ENCODE assay signal across 9 cellular contexts in the genomic region with DNA sequence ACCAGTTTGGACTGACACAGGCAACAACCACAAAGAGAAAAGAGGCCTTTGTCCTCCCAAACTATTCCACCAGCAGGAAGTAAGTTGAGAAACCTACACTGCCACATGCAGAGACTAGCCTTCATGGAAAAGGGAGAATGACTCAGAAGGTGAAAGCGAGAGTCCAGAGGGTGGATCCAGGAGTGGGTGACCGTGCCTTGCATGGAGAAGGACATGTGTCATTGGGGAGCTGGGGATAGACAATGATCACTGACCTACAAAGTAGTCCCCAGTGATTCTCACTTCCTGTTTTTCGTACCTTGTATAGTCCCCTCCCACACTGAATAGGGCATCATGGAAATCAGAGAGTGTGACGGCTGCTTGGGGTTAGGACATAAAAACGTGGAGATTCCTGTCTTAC.
DNase-seq lines count a peak whose midpoint lies in the region; ATAC-seq and TF ChIP-seq lines count a peak whose summit lies in the region.
"Had no signal": no experiment of that assay in that cellular context is flagged by ENCODE, and none has a peak within 500 bp of the region (broad histone marks: within the 10 kb centered on the region; RNA-seq: fewer than 3 reads in every experiment).

No MANE protein-coding gene starts in this region.

- POLR2A ChIA-PET in activated CD4-positive, alpha-beta T cell treated with anti-CD3 and anti-CD28 coated beads for 36 hours (lab: Charles Lee): no interaction called here
- POLR2A ChIA-PET in activated CD4-positive, alpha-beta T cell treated with anti-CD3 and anti-CD28 coated beads, Interleukin-2, amount 10 ng/mL, durations not matched to agents 7 days and 5 days (lab: Charles Lee): no interaction called here
- POLR2A ChIA-PET in PC-3 (lab: Charles Lee; ENCODE audit: unreplicated experiment): no interaction called here
- POLR2A ChIA-PET in CD8-positive, alpha-beta memory T cell (lab: Charles Lee): no interaction called here

- peak; percentile 49 for ATAC-seq in activated CD4-positive, alpha-beta T cell treated with anti-CD3 and anti-CD28 coated beads for 36 hours
- ATAC-seq in HG02973 (IDR thresholded peaks at IDR 0.05; ENCODE audit: unreplicated experiment): peak; percentile 83
- peak; percentile 40; the same call in 1 of the 2 replicates for ATAC-seq in PC-3
- ATAC-seq in stimulated activated naive B cell treated with anti-CD40 and anti-IgM and Interleukin-4, amounts not matched to agents 10 μg/mL and 1 μg/mL and 100 μg/mL, for 72 hours (replicated peaks): peak; percentile 96

- CTCF ChIA-PET in activated CD4-positive, alpha-beta T cell treated with anti-CD3 and anti-CD28 coated beads for 36 hours (lab: Charles Lee): no interaction called here
- CTCF ChIA-PET in activated CD4-positive, alpha-beta T cell treated with anti-CD3 and anti-CD28 coated beads, Interleukin-2, amount 10 ng/mL, durations not matched to agents 7 days and 5 days (lab: Charles Lee): no interaction called here
- CTCF ChIA-PET in PC-3 (lab: Charles Lee): no interaction called here
- CTCF ChIA-PET in CD8-positive, alpha-beta memory T cell (lab: Charles Lee): no interaction called here

- no peak overlapping the region for H3K27ac Mint-ChIP-seq in activated CD4-positive, alpha-beta T cell treated with anti-CD3 and anti-CD28 coated beads for 36 hours
- H3K27ac Mint-ChIP-seq in activated CD4-positive, alpha-beta T cell treated with anti-CD3 and anti-CD28 coated beads, Interleukin-2, amount 10 ng/mL, durations not matched to agents 7 days and 5 days: no peak overlapping the region
- H3K27ac Mint-ChIP-seq in stimulated activated naive B cell treated with anti-CD40 and anti-IgM and Interleukin-4, amounts not matched to agents 10 μg/mL and 1 μg/mL and 100 μg/mL, for 72 hours: peak overlapping the region; percentile 44
- no peak overlapping the region for H3K27ac Mint-ChIP-seq in CD8-positive, alpha-beta memory T cell

- H3K27me3 Mint-ChIP-seq in activated CD4-positive, alpha-beta T cell treated with anti-CD3 and anti-CD28 coated beads for 36 hours: no peaks in the 10 kb centered on the region
- peaks cover 8% of the 10 kb centered on the region for H3K27me3 Mint-ChIP-seq in activated CD4-positive, alpha-beta T cell treated with anti-CD3 and anti-CD28 coated beads, Interleukin-2, amount 10 ng/mL, durations not matched to agents 7 days and 5 days
- peaks cover 0 to under 1% of the 10 kb centered on the region in 2 donors for H3K27me3 Mint-ChIP-seq in stimulated activated naive B cell treated with anti-CD40 and anti-IgM and Interleukin-4, amounts not matched to agents 10 μg/mL and 1 μg/mL and 100 μg/mL, for 72 hours
- peaks cover 2 to 7% of the 10 kb centered on the region in 2 donors for H3K27me3 Mint-ChIP-seq in CD8-positive, alpha-beta memory T cell

- H3K27me3 ChIP-seq in PC-3 (ENCODE audit: low read length): no peaks in the 10 kb centered on the region
- H3K27me3 ChIP-seq in CD8-positive, alpha-beta memory T cell (ENCODE audit: insufficient read depth, low read length, poor library complexity, severe bottlenecking): no peaks in the 10 kb centered on the region

- no peaks in the 10 kb centered on the region for H3K36me3 Mint-ChIP-seq in activated CD4-positive, alpha-beta T cell treated with anti-CD3 and anti-CD28 coated beads for 36 hours (ENCODE audit: low read depth)
- no peaks in the 10 kb centered on the region for H3K36me3 Mint-ChIP-seq in activated CD4-positive, alpha-beta T cell treated with anti-CD3 and anti-CD28 coated beads, Interleukin-2, amount 10 ng/mL, durations not matched to agents 7 days and 5 days (ENCODE audit: low read depth)
- peaks cover 0 to 16% of the 10 kb centered on the region in 2 donors for H3K36me3 Mint-ChIP-seq in stimulated activated naive B cell treated with anti-CD40 and anti-IgM and Interleukin-4, amounts not matched to agents 10 μg/mL and 1 μg/mL and 100 μg/mL, for 72 hours
- H3K36me3 Mint-ChIP-seq in CD8-positive, alpha-beta memory T cell: no peaks in the 10 kb centered on the region

- no peaks in the 10 kb centered on the region for H4K20me1 ChIP-seq in PC-3 (ENCODE audit: low read length)

- peaks cover 6% of the 10 kb centered on the region for H3K9me3 Mint-ChIP-seq in activated CD4-positive, alpha-beta T cell treated with anti-CD3 and anti-CD28 coated beads for 36 hours (ENCODE audit: low read depth)
- H3K9me3 Mint-ChIP-seq in activated CD4-positive, alpha-beta T cell treated with anti-CD3 and anti-CD28 coated beads, Interleukin-2, amount 10 ng/mL, durations not matched to agents 7 days and 5 days: peaks cover 7% of the 10 kb centered on the region
- H3K9me3 Mint-ChIP-seq in stimulated activated naive B cell treated with anti-CD40 and anti-IgM and Interleukin-4, amounts not matched to agents 10 μg/mL and 1 μg/mL and 100 μg/mL, for 72 hours: peaks cover 6 to 11% of the 10 kb centered on the region in 2 donors
- no peaks in the 10 kb centered on the region for H3K9me3 Mint-ChIP-seq in CD8-positive, alpha-beta memory T cell

- H3K4me1 Mint-ChIP-seq in activated CD4-positive, alpha-beta T cell treated with anti-CD3 and anti-CD28 coated beads for 36 hours: peaks cover 12% of the 10 kb centered on the region
- H3K4me1 Mint-ChIP-seq in activated CD4-positive, alpha-beta T cell treated with anti-CD3 and anti-CD28 coated beads, Interleukin-2, amount 10 ng/mL, durations not matched to agents 7 days and 5 days: no peaks in the 10 kb centered on the region
- H3K4me1 Mint-ChIP-seq in stimulated activated naive B cell treated with anti-CD40 and anti-IgM and Interleukin-4, amounts not matched to agents 10 μg/mL and 1 μg/mL and 100 μg/mL, for 72 hours: peaks cover 44 to 65% of the 10 kb centered on the region in 2 donors
- H3K4me1 Mint-ChIP-seq in CD8-positive, alpha-beta memory T cell: no peaks in the 10 kb centered on the region

- H2AFZ ChIP-seq in PC-3 (ENCODE audit: low read length): peak overlapping the region; percentile 32; the same call in 1 of the 2 replicates

- no peaks in the 10 kb centered on the region for H3K36me3 ChIP-seq in PC-3 (ENCODE audit: low read depth, low read length)
- no peaks in the 10 kb centered on the region for H3K36me3 ChIP-seq in CD8-positive, alpha-beta memory T cell (ENCODE audit: insufficient read depth, low read length)

- H3K4me2 ChIP-seq in PC-3 (ENCODE audit: low read length): no peak overlapping the region

- no peaks in the 10 kb centered on the region for H3K9me2 ChIP-seq in PC-3 (replicated peaks; ENCODE audit: low read length)

- TF ChIP-seq CTCF in PC-3 (conservative IDR thresholded peaks at IDR 0.05; ENCODE audit: low read depth, low read length): no peak

- H3K9me3 ChIP-seq in PC-3 (ENCODE audit: low read length): no peaks in the 10 kb centered on the region
- H3K9me3 ChIP-seq in CD8-positive, alpha-beta memory T cell (ENCODE audit: low read length): no peaks in the 10 kb centered on the region

- H3K4me1 ChIP-seq in PC-3 (ENCODE audit: insufficient read depth, low read length): peaks cover 13% of the 10 kb centered on the region
- H3K4me1 ChIP-seq in CD8-positive, alpha-beta memory T cell (ENCODE audit: insufficient read depth, low read length): no peaks in the 10 kb centered on the region

- peak; percentile 17 for DNase-seq in activated CD4-positive, alpha-beta T cell treated with anti-CD3 and anti-CD28 coated beads for 36 hours
- DNase-seq in activated CD4-positive, alpha-beta T cell treated with anti-CD3 and anti-CD28 coated beads, Interleukin-2, amount 10 ng/mL, durations not matched to agents 7 days and 5 days: no peak
- DNase-seq in PC-3: peak; percentile 42
- peak; percentile 77 for DNase-seq in stimulated activated naive B cell treated with anti-CD40 and anti-IgM and Interleukin-4, amounts not matched to agents 10 μg/mL and 1 μg/mL and 100 μg/mL, for 72 hours
- no peak for DNase-seq in CD8-positive, alpha-beta memory T cell
- no peak for DNase-seq in central memory CD4-positive, alpha-beta T cell
- DNase-seq in T-helper 2 cell: no peak

- intact Hi-C loops in activated CD4-positive, alpha-beta T cell treated with anti-CD3 and anti-CD28 coated beads for 36 hours (cut with DNase I, micrococcal nuclease): no loop called here
- intact Hi-C loops in PC-3 (cut with micrococcal nuclease): no loop called here

- no peak overlapping the region for H3K9ac ChIP-seq in PC-3 (ENCODE audit: low read length)

- H3K27ac ChIP-seq in PC-3 (ENCODE audit: low read length): peak overlapping the region; percentile 26; the same call in 1 of the 2 replicates
- no peak overlapping the region for H3K27ac ChIP-seq in CD8-positive, alpha-beta memory T cell (ENCODE audit: low read depth, low read length)
- H3K27ac ChIP-seq: SK-N-MC had no signal

- H3K4me3 ChIP-seq in PC-3 (ENCODE audit: low read length): no peak overlapping the region
- H3K4me3 ChIP-seq in CD8-positive, alpha-beta memory T cell (ENCODE audit: low read length): no peak overlapping the region
- H3K4me3 ChIP-seq: SK-N-MC had no signal

- no peak overlapping the region for H3K4me3 Mint-ChIP-seq in activated CD4-positive, alpha-beta T cell treated with anti-CD3 and anti-CD28 coated beads for 36 hours
- no peak overlapping the region for H3K4me3 Mint-ChIP-seq in activated CD4-positive, alpha-beta T cell treated with anti-CD3 and anti-CD28 coated beads, Interleukin-2, amount 10 ng/mL, durations not matched to agents 7 days and 5 days
- peak overlapping the region; percentile 10 to 54 for H3K4me3 Mint-ChIP-seq in stimulated activated naive B cell treated with anti-CD40 and anti-IgM and Interleukin-4, amounts not matched to agents 10 μg/mL and 1 μg/mL and 100 μg/mL, for 72 hours
- no peak overlapping the region for H3K4me3 Mint-ChIP-seq in CD8-positive, alpha-beta memory T cell

- no TSS peak for BruUV-seq in PC-3 (replicated peaks; lab: Mats Ljungman, UMichigan)

- no peaks in the 10 kb centered on the region for H3F3A ChIP-seq in PC-3 (ENCODE audit: low read length, unreplicated experiment)

- no peaks in the 10 kb centered on the region for H3K79me2 ChIP-seq in PC-3 (ENCODE audit: low read length)

Comparison
In these comparisons a context has a peak if more than half of its experiments do, and no peak if none do; other contexts are left out.
1. DNase-seq: peak in activated CD4-positive, alpha-beta T cell treated with anti-CD3 and anti-CD28 coated beads for 36 hours (single experiment), PC-3 (single experiment) and stimulated activated naive B cell treated with anti-CD40 and anti-IgM and Interleukin-4, amounts not matched to agents 10 μg/mL and 1 μg/mL and 100 μg/mL, for 72 hours (single experiment); none in activated CD4-positive, alpha-beta T cell treated with anti-CD3 and anti-CD28 coated beads, Interleukin-2, amount 10 ng/mL, durations not matched to agents 7 days and 5 days (single experiment), CD8-positive, alpha-beta memory T cell (0 of 5), central memory CD4-positive, alpha-beta T cell (single experiment) and T-helper 2 cell (0 of 5).
2. ATAC-seq: peak in every context shown above with its lines; median percentile 96 in stimulated activated naive B cell treated with anti-CD40 and anti-IgM and Interleukin-4, amounts not matched to agents 10 μg/mL and 1 μg/mL and 100 μg/mL, for 72 hours; 83 in HG02973; 49 in activated CD4-positive, alpha-beta T cell treated with anti-CD3 and anti-CD28 coated beads for 36 hours; 40 in PC-3.
3. H3K4me3 Mint-ChIP-seq: peak in stimulated activated naive B cell treated with anti-CD40 and anti-IgM and Interleukin-4, amounts not matched to agents 10 μg/mL and 1 μg/mL and 100 μg/mL, for 72 hours (2 of 2); none in activated CD4-positive, alpha-beta T cell treated with anti-CD3 and anti-CD28 coated beads for 36 hours (single experiment), activated CD4-positive, alpha-beta T cell treated with anti-CD3 and anti-CD28 coated beads, Interleukin-2, amount 10 ng/mL, durations not matched to agents 7 days and 5 days (single experiment) and CD8-positive, alpha-beta memory T cell (0 of 7).